28 cellular contexts compared by ENCODE assay signal in genomic region chr1:33022650-33023200, GRCh38. TPM values are rescaled to one million over a fixed set of nuclear protein-coding genes. Genes with fewer than 3 reads are reported as not detected.
A peak's percentile ranks its signal among the peaks of the same experiment; 100 is the strongest.
DNase-seq lines count a peak whose midpoint lies in the region; ATAC-seq and FAIRE-seq lines count a peak whose summit lies in the region.
"Had no signal": no experiment of that assay in that cellular context is flagged by ENCODE, and none has a peak within 500 bp of the region (broad histone marks: within the 10 kb centered on the region; RNA-seq: fewer than 3 reads in every experiment).

No MANE protein-coding gene starts in this region.

- H3K9me3 Mint-ChIP-seq in T-helper 1 cell treated with Interleukin-12 subunit alpha and Interleukin-12 subunit beta and Interleukin-4 antibody, amounts not matched to agents 30 μg/mL and 1 μg/mL, for 36 hours = no peaks in the 10 kb centered on the region
- no peaks in the 10 kb centered on the region for H3K9me3 Mint-ChIP-seq in activated T-helper 2 cell treated with anti-CD3 and anti-CD28 coated beads, Interferon-gamma antibody, Interleukin-2, Interleukin-4, amounts not matched to agents 10 μg/mL and 5 μg/mL and 100 μg/mL, durations not matched to agents 14 hours and 24 hours and 36 hours
- H3K9me3 Mint-ChIP-seq: activated naive CD4-positive, alpha-beta T cell treated with anti-CD3 and anti-CD28 coated beads, Interleukin-2, amount 50 U/mL, for 24 hours; memory B cell; naive thymus-derived CD4-positive, alpha-beta T cell; stimulated activated naive B cell treated with anti-CD40 and anti-IgM and Interleukin-4, amounts not matched to agents 10 μg/mL and 1 μg/mL and 100 μg/mL, for 72 hours had no signal

- ATAC-seq in left lobe of liver (peak; percentile 57), HG03097 (IDR thresholded peaks at IDR 0.05; ENCODE audit: low FRiP score, unreplicated experiment) (no peak)
- ATAC-seq: activated CD8-positive, alpha-beta T cell treated with anti-CD3 and anti-CD28 coated beads, Interleukin-2, amount 10 ng/mL, durations not matched to agents 7 days and 5 days; naive thymus-derived CD4-positive, alpha-beta T cell; SK-N-SH treated with all-trans-retinoic acid at 6 μM for 48 hours; stimulated activated naive B cell treated with anti-CD40 and anti-IgM and Interleukin-4, amounts not matched to agents 10 μg/mL and 1 μg/mL and 100 μg/mL, for 72 hours had no signal

- intact Hi-C loops in activated T-helper 2 cell treated with anti-CD3 and anti-CD28 coated beads, Interferon-gamma antibody, Interleukin-2, Interleukin-4, amounts not matched to agents 10 μg/mL and 5 μg/mL and 100 μg/mL, durations not matched to agents 14 hours and 24 hours and 36 hours (cut with micrococcal nuclease) = no loop called here

- DNase-seq in T-helper 1 cell (no peak), left lobe of liver (ENCODE audit: low spot score) (no peak), small intestine (peak; percentile 95), middle frontal gyrus (ENCODE audit: extremely low spot score, low spot score) (no peak), SW480 (ENCODE audit: low spot score) (no peak)
- no peak for DNase-seq in activated T-helper 2 cell treated with anti-CD3 and anti-CD28 coated beads, Interferon-gamma antibody, Interleukin-2, Interleukin-4, amounts not matched to agents 10 μg/mL and 5 μg/mL and 100 μg/mL, durations not matched to agents 14 hours and 24 hours and 36 hours (ENCODE audit: low spot score)
- DNase-seq: activated CD8-positive, alpha-beta T cell treated with anti-CD3 and anti-CD28 coated beads, Interleukin-2, amount 10 ng/mL, durations not matched to agents 7 days and 5 days; activated T-cell treated with anti-CD3 and anti-CD28 coated beads, Interleukin-2, amount 50 U/mL, for 48 hours; central memory CD4-positive, alpha-beta T cell; dorsolateral prefrontal cortex; IMR-90; naive thymus-derived CD4-positive, alpha-beta T cell; NCI-H1105 treated with DMSO at 0.1 percent for 48 hours; NCI-H2029 treated with DMSO at 0.1 percent for 48 hours; NCI-H446; stimulated activated CD4-positive, alpha-beta T cell treated with anti-CD3 and anti-CD28 coated beads, Interleukin-12 subunit alpha, Interleukin-12 subunit beta, amount 100 ng/mL, for 4 hours; stimulated activated CD4-positive, alpha-beta T cell treated with anti-CD3 and anti-CD28 coated beads, Interleukin-4, amount 100 ng/mL, for 24 hours; stimulated activated naive B cell treated with anti-CD40 and anti-IgM and Interleukin-4, amounts not matched to agents 10 μg/mL and 1 μg/mL and 100 μg/mL, for 72 hours; tibial artery had no signal

- peak overlapping the region; percentile 26 for H3K27ac Mint-ChIP-seq in T-helper 1 cell treated with Interleukin-12 subunit alpha and Interleukin-12 subunit beta and Interleukin-4 antibody, amounts not matched to agents 30 μg/mL and 1 μg/mL, for 36 hours
- H3K27ac Mint-ChIP-seq in activated T-helper 2 cell treated with anti-CD3 and anti-CD28 coated beads, Interferon-gamma antibody, Interleukin-2, Interleukin-4, amounts not matched to agents 10 μg/mL and 5 μg/mL and 100 μg/mL, durations not matched to agents 14 hours and 24 hours and 36 hours = peak overlapping the region; percentile 62
- H3K27ac Mint-ChIP-seq: activated CD8-positive, alpha-beta T cell treated with anti-CD3 and anti-CD28 coated beads, Interleukin-2, amount 10 ng/mL, durations not matched to agents 7 days and 5 days; memory B cell had no signal

- peaks cover 16% of the 10 kb centered on the region in 2 donors for H3K36me3 ChIP-seq in small intestine (ENCODE audit: control insufficient read depth in 2 of 2, insufficient read depth in 2 of 2, low read length in 2 of 2)

- H3K4me1 ChIP-seq in small intestine (ENCODE audit: control insufficient read depth in 2 of 2, insufficient read depth in 1 of 2, low read depth in 1 of 2, low read length in 1 of 2) = peaks cover 0 to 4% of the 10 kb centered on the region in 2 donors
- H3K4me1 ChIP-seq: ascending aorta, tibial artery had no signal

- H3K4me3 ChIP-seq in small intestine (ENCODE audit: low read depth in 1 of 2, low read length in 2 of 2) = peak overlapping the region in 1 of 2 donors; percentile 3
- H3K4me3 ChIP-seq: ascending aorta, dorsolateral prefrontal cortex, right atrium auricular region, tibial artery had no signal

- peak overlapping the region; percentile 25 for H3K4me3 Mint-ChIP-seq in T-helper 1 cell treated with Interleukin-12 subunit alpha and Interleukin-12 subunit beta and Interleukin-4 antibody, amounts not matched to agents 30 μg/mL and 1 μg/mL, for 36 hours
- no peak overlapping the region for H3K4me3 Mint-ChIP-seq in activated T-helper 2 cell treated with anti-CD3 and anti-CD28 coated beads, Interferon-gamma antibody, Interleukin-2, Interleukin-4, amounts not matched to agents 10 μg/mL and 5 μg/mL and 100 μg/mL, durations not matched to agents 14 hours and 24 hours and 36 hours (ENCODE audit: low read depth)
- H3K4me3 Mint-ChIP-seq: activated CD8-positive, alpha-beta T cell treated with anti-CD3 and anti-CD28 coated beads, Interleukin-2, amount 10 ng/mL, durations not matched to agents 7 days and 5 days; activated naive CD4-positive, alpha-beta T cell treated with anti-CD3 and anti-CD28 coated beads, Interleukin-2, amount 50 U/mL, for 24 hours; memory B cell; naive thymus-derived CD4-positive, alpha-beta T cell; stimulated activated naive B cell treated with anti-CD40 and anti-IgM and Interleukin-4, amounts not matched to agents 10 μg/mL and 1 μg/mL and 100 μg/mL, for 72 hours had no signal

- no peaks in the 10 kb centered on the region for H3K27me3 ChIP-seq in small intestine (ENCODE audit: control insufficient read depth in 2 of 2, insufficient read depth in 2 of 2, low read length in 2 of 2)
- H3K27me3 ChIP-seq: ascending aorta, dorsolateral prefrontal cortex, right atrium auricular region, tibial artery had no signal

- no peaks in the 10 kb centered on the region for H3K9me3 ChIP-seq in small intestine (ENCODE audit: control insufficient read depth, low read depth)
- H3K9me3 ChIP-seq: ascending aorta, right atrium auricular region, tibial artery had no signal

- FAIRE-seq in small intestine (lab: Jason Lieb, UNC) = peak; percentile 19
- FAIRE-seq: endothelial cell of umbilical vein had no signal

- no peaks in the 10 kb centered on the region for H3K27me3 Mint-ChIP-seq in T-helper 1 cell treated with Interleukin-12 subunit alpha and Interleukin-12 subunit beta and Interleukin-4 antibody, amounts not matched to agents 30 μg/mL and 1 μg/mL, for 36 hours (ENCODE audit: low read depth)
- no peaks in the 10 kb centered on the region for H3K27me3 Mint-ChIP-seq in activated T-helper 2 cell treated with anti-CD3 and anti-CD28 coated beads, Interferon-gamma antibody, Interleukin-2, Interleukin-4, amounts not matched to agents 10 μg/mL and 5 μg/mL and 100 μg/mL, durations not matched to agents 14 hours and 24 hours and 36 hours (ENCODE audit: low read depth)
- H3K27me3 Mint-ChIP-seq: activated naive CD4-positive, alpha-beta T cell treated with anti-CD3 and anti-CD28 coated beads, Interleukin-2, amount 50 U/mL, for 24 hours; memory B cell; naive thymus-derived CD4-positive, alpha-beta T cell; stimulated activated naive B cell treated with anti-CD40 and anti-IgM and Interleukin-4, amounts not matched to agents 10 μg/mL and 1 μg/mL and 100 μg/mL, for 72 hours had no signal

- peaks cover 56% of the 10 kb centered on the region for H3K36me3 Mint-ChIP-seq in T-helper 1 cell treated with Interleukin-12 subunit alpha and Interleukin-12 subunit beta and Interleukin-4 antibody, amounts not matched to agents 30 μg/mL and 1 μg/mL, for 36 hours (ENCODE audit: low read depth)
- peaks cover 80% of the 10 kb centered on the region for H3K36me3 Mint-ChIP-seq in activated T-helper 2 cell treated with anti-CD3 and anti-CD28 coated beads, Interferon-gamma antibody, Interleukin-2, Interleukin-4, amounts not matched to agents 10 μg/mL and 5 μg/mL and 100 μg/mL, durations not matched to agents 14 hours and 24 hours and 36 hours (ENCODE audit: low read depth)

- peak overlapping the region; percentile 55 to 73 for H3K27ac ChIP-seq in small intestine (ENCODE audit: low read depth in 1 of 2, low read length in 1 of 2)
- H3K27ac ChIP-seq: 22Rv1, ascending aorta, dorsolateral prefrontal cortex, right atrium auricular region, tibial artery had no signal

- peaks cover 50% of the 10 kb centered on the region for H3K4me1 Mint-ChIP-seq in T-helper 1 cell treated with Interleukin-12 subunit alpha and Interleukin-12 subunit beta and Interleukin-4 antibody, amounts not matched to agents 30 μg/mL and 1 μg/mL, for 36 hours (ENCODE audit: low read depth)
- H3K4me1 Mint-ChIP-seq in activated T-helper 2 cell treated with anti-CD3 and anti-CD28 coated beads, Interferon-gamma antibody, Interleukin-2, Interleukin-4, amounts not matched to agents 10 μg/mL and 5 μg/mL and 100 μg/mL, durations not matched to agents 14 hours and 24 hours and 36 hours (ENCODE audit: low read depth) = peaks cover 51% of the 10 kb centered on the region

RNA-seq across cellular contexts. Expression of gene AK2, which starts 14.0 kb away (rescaled TPM):
- total RNA-seq in activated T-helper 2 cell treated with anti-CD3 and anti-CD28 coated beads, Interferon-gamma antibody, Interleukin-2, Interleukin-4, amounts not matched to agents 10 μg/mL and 5 μg/mL and 100 μg/mL, durations not matched to agents 14 hours and 24 hours and 36 hours = 349 TPM in 2 replicates
- total RNA-seq in left lobe of liver = 120 TPM
- 100 to 1,000 TPM; 180 to 208 (median 202) TPM for polyA plus RNA-seq in small intestine

RNA-seq across cellular contexts. Expression of gene RNF19B, which starts 58.1 kb away (rescaled TPM):
- 50.4 and 52.5 TPM in 2 replicates for total RNA-seq in activated T-helper 2 cell treated with anti-CD3 and anti-CD28 coated beads, Interferon-gamma antibody, Interleukin-2, Interleukin-4, amounts not matched to agents 10 μg/mL and 5 μg/mL and 100 μg/mL, durations not matched to agents 14 hours and 24 hours and 36 hours
- total RNA-seq in left lobe of liver = 6.6 TPM
- 10 to 100 TPM; 20.8 to 29.2 (median 28.9) TPM for polyA plus RNA-seq in small intestine

RNA-seq across cellular contexts. Expression of gene AZIN2, which starts 58.2 kb away (rescaled TPM):
- 2.4 and 2.9 TPM in 2 replicates for total RNA-seq in activated T-helper 2 cell treated with anti-CD3 and anti-CD28 coated beads, Interferon-gamma antibody, Interleukin-2, Interleukin-4, amounts not matched to agents 10 μg/mL and 5 μg/mL and 100 μg/mL, durations not matched to agents 14 hours and 24 hours and 36 hours
- 0.55 TPM for total RNA-seq in left lobe of liver
- 1 to 10 TPM in 2 of 3 donors, not detected in 1; 1.1 to 1.6 TPM for polyA plus RNA-seq in small intestine
